In genomic region chr1:27535386-27535785, GRCh38 we compare ENCODE assay signal across 13 cellular contexts. TPM values are rescaled to one million over a fixed set of nuclear protein-coding genes. Genes with fewer than 3 reads are reported as not detected.
DNase-seq lines count a peak whose midpoint lies in the region; ATAC-seq lines count a peak whose summit lies in the region.
"Had no signal": no experiment of that assay in that cellular context is flagged by ENCODE, and none has a peak within 500 bp of the region (broad histone marks: within the 10 kb centered on the region; RNA-seq: fewer than 3 reads in every experiment).

No MANE protein-coding gene starts in this region.

- H3K4me3 ChIP-seq in mesendoderm (ENCODE audit: low read length) (no peak overlapping the region), stomach smooth muscle (ENCODE audit: low read length in 2 of 2) (peak overlapping the region in 1 of 2 donors; percentile 40)

- H2AK5ac ChIP-seq in mesendoderm (ENCODE audit: low read length), result no peak overlapping the region

- peaks cover 19% of the 10 kb centered on the region for H3K4me1 ChIP-seq in mesendoderm (ENCODE audit: control insufficient read depth, low read depth, low read length)
- peaks cover 48% of the 10 kb centered on the region for H3K4me1 ChIP-seq in stomach smooth muscle (ENCODE audit: control insufficient read depth, insufficient read depth, low read length)

- H3K9ac ChIP-seq in mesendoderm (ENCODE audit: low read length) (no peak overlapping the region), stomach smooth muscle (ENCODE audit: low read length in 2 of 2) (peak overlapping the region in 1 of 2 donors; percentile 55)

- H3K56ac ChIP-seq in mesendoderm (ENCODE audit: low read length), result peak overlapping the region; percentile 54

- H2BK120ac ChIP-seq in mesendoderm (ENCODE audit: low read depth, low read length), result no peak overlapping the region

- peak overlapping the region; percentile 15 to 39 for H3K27ac Mint-ChIP-seq in T-cell
- no peak overlapping the region for H3K27ac Mint-ChIP-seq in T-helper 2 cell treated with Interferon-gamma antibody and Interleukin-4, amounts not matched to agents 5 μg/mL and 100 μg/mL, for 36 hours

- CTCF ChIA-PET in T-cell (lab: Charles Lee), result no interaction called here

- POLR2A ChIA-PET in T-cell (lab: Charles Lee), result no interaction called here

- H4K5ac ChIP-seq in mesendoderm (ENCODE audit: low read length), result no peak overlapping the region

- H3K27me3 Mint-ChIP-seq in T-cell, result no peaks in the 10 kb centered on the region
- H3K27me3 Mint-ChIP-seq in T-helper 2 cell treated with Interferon-gamma antibody and Interleukin-4, amounts not matched to agents 5 μg/mL and 100 μg/mL, for 36 hours (ENCODE audit: low read depth), result no peaks in the 10 kb centered on the region

- H3K23ac ChIP-seq in mesendoderm (ENCODE audit: low read length), result no peak overlapping the region

- H3K27ac ChIP-seq in cingulate gyrus (ENCODE audit: low read depth, low read length), result peak overlapping the region; percentile 89
- H3K27ac ChIP-seq in mesendoderm (ENCODE audit: low read depth, low read length), result no peak overlapping the region
- peak overlapping the region; percentile 76 for H3K27ac ChIP-seq in stomach smooth muscle (ENCODE audit: low read length)

- H3K27me3 ChIP-seq in mesendoderm (ENCODE audit: insufficient read depth, low read length, poor library complexity) (no peaks in the 10 kb centered on the region), stomach smooth muscle (ENCODE audit: control insufficient read depth in 1 of 2, insufficient read depth in 2 of 2, low read length in 2 of 2) (no peaks in the 10 kb centered on the region)

- H3K79me2 ChIP-seq in mesendoderm (ENCODE audit: control insufficient read depth, insufficient read depth, low read length), result no peaks in the 10 kb centered on the region

- H3K18ac ChIP-seq in mesendoderm (ENCODE audit: low read length), result peak overlapping the region; percentile 2

- no peak overlapping the region for H3K4ac ChIP-seq in mesendoderm (ENCODE audit: low read depth, low read length)

- DNase-seq in T-cell, result no peak
- DNase-seq in mesendoderm, result no peak
- no peak for DNase-seq in MV-4-11 (lab: John Stamatoyannopoulos, UW)
- no peak for DNase-seq in T-helper 2 cell treated with Interferon-gamma antibody and Interleukin-4, amounts not matched to agents 5 μg/mL and 100 μg/mL, for 36 hours (ENCODE audit: low spot score)
- DNase-seq in NCI-H526 treated with DMSO at 0.1 percent for 48 hours (lab: John Stamatoyannopoulos, UW), result no peak
- DNase-seq: activated T-cell treated with anti-CD3 and anti-CD28 coated beads, Interleukin-2, amount 50 U/mL, for 1 hour; DND-41; effector memory CD4-positive, alpha-beta T cell; NCI-H1048; NCI-H226 had no signal

- no peaks in the 10 kb centered on the region for H3K9me3 ChIP-seq in stomach smooth muscle (ENCODE audit: control insufficient read depth in 2 of 2, low read length in 2 of 2)

- ATAC-seq in T-cell (replicated peaks in 1 of 4), result no peak
- ATAC-seq in GM19023 (IDR thresholded peaks at IDR 0.05; ENCODE audit: unreplicated experiment), result no peak

- H3K4me3 Mint-ChIP-seq in T-cell, result no peak overlapping the region
- no peak overlapping the region for H3K4me3 Mint-ChIP-seq in T-helper 2 cell treated with Interferon-gamma antibody and Interleukin-4, amounts not matched to agents 5 μg/mL and 100 μg/mL, for 36 hours

- WGBS in mesendoderm (ENCODE audit: extremely low coverage, insufficient coverage, low lambda C conversion rate), result no CpG with 5 or more reads among the region's 2 CpGs

- no peaks in the 10 kb centered on the region for H3K9me3 Mint-ChIP-seq in T-cell
- H3K9me3 Mint-ChIP-seq in T-helper 2 cell treated with Interferon-gamma antibody and Interleukin-4, amounts not matched to agents 5 μg/mL and 100 μg/mL, for 36 hours, result no peaks in the 10 kb centered on the region

- H3K36me3 ChIP-seq in mesendoderm (ENCODE audit: control insufficient read depth, insufficient read depth, low read length) (no peaks in the 10 kb centered on the region), stomach smooth muscle (ENCODE audit: control insufficient read depth in 2 of 2, insufficient read depth in 2 of 2, low read length in 2 of 2) (peaks cover 12 to 16% of the 10 kb centered on the region in 2 donors)

- H3K36me3 Mint-ChIP-seq in T-cell, result peaks cover 15% of the 10 kb centered on the region
- H3K36me3 Mint-ChIP-seq in T-helper 2 cell treated with Interferon-gamma antibody and Interleukin-4, amounts not matched to agents 5 μg/mL and 100 μg/mL, for 36 hours (ENCODE audit: low read depth), result peaks cover 8% of the 10 kb centered on the region

- H4K8ac ChIP-seq in mesendoderm (ENCODE audit: low read depth, low read length), result no peak overlapping the region

- H2BK15ac ChIP-seq in mesendoderm (replicated peaks; ENCODE audit: low read depth), result no peak overlapping the region

- H2BK5ac ChIP-seq in mesendoderm (ENCODE audit: low read length), result no peak overlapping the region

- H3K79me1 ChIP-seq in mesendoderm (ENCODE audit: low read length), result peaks cover 7% of the 10 kb centered on the region

- H3K4me2 ChIP-seq in mesendoderm (ENCODE audit: low read length), result no peak overlapping the region

- peaks cover 13 to 26% (median 24%) of the 10 kb centered on the region in 3 donors for H3K4me1 Mint-ChIP-seq in T-cell
- peaks cover 7% of the 10 kb centered on the region for H3K4me1 Mint-ChIP-seq in T-helper 2 cell treated with Interferon-gamma antibody and Interleukin-4, amounts not matched to agents 5 μg/mL and 100 μg/mL, for 36 hours (ENCODE audit: low read depth)

RNA-seq across cellular contexts. Expression of gene WASF2, which starts 45.4 kb away (rescaled TPM):
- total RNA-seq in T-cell, result 100 to 1,000 TPM; 145 to 161 (median 156) TPM
- polyA plus RNA-seq in mesendoderm (2013, experiment 1 of 2), result 45.4 TPM
- 46.2 TPM for polyA plus RNA-seq in mesendoderm (2013, experiment 2 of 2)
